2 cellular contexts compared by ENCODE assay signal in genomic region chr5:135887881-135888614, GRCh38.
TF ChIP-seq lines count a peak whose summit lies in the region.

No MANE protein-coding gene starts in this region.

TF ChIP-seq in HepG2, 621 proteins besides CTCF, POLR2A, EP300 and RAD21 (continues in another document):
- peak; percentile 32; the same call in 1 of the 2 replicates for TF ChIP-seq CREB1 (IDR thresholded peaks at IDR 0.05)
- no peak for TF ChIP-seq CREB1 (CRISPR knock-in tag; IDR thresholded peaks at IDR 0.05)
- TF ChIP-seq, protein P1, sequence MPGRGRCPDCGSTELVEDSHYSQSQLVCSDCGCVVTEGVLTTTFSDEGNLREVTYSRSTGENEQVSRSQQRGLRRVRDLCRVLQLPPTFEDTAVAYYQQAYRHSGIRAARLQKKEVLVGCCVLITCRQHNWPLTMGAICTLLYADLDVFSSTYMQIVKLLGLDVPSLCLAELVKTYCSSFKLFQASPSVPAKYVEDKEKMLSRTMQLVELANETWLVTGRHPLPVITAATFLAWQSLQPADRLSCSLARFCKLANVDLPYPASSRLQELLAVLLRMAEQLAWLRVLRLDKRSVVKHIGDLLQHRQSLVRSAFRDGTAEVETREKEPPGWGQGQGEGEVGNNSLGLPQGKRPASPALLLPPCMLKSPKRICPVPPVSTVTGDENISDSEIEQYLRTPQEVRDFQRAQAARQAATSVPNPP (CRISPR knock-in tag; IDR thresholded peaks at IDR 0.05), result no peak
- TF ChIP-seq HNF4A (CRISPR knock-in tag; IDR thresholded peaks at IDR 0.05), result peak; percentile 32; the same call in 1 of the 2 replicates
- no peak for TF ChIP-seq JUN (CRISPR knock-in tag; IDR thresholded peaks at IDR 0.05)
- TF ChIP-seq ZNF124 (CRISPR knock-in tag; IDR thresholded peaks at IDR 0.05), result no peak
- 0 out of 2 replicates have a peak, but pooled peaks have one; percentile 72 for TF ChIP-seq WIZ (CRISPR knock-in tag; IDR thresholded peaks at IDR 0.05)
- TF ChIP-seq IKZF1 (IDR thresholded peaks at IDR 0.05), result no peak
- TF ChIP-seq GLMP (CRISPR knock-in tag; IDR thresholded peaks at IDR 0.05; ENCODE audit: borderline replicate concordance), result no peak
- TF ChIP-seq, protein P2, sequence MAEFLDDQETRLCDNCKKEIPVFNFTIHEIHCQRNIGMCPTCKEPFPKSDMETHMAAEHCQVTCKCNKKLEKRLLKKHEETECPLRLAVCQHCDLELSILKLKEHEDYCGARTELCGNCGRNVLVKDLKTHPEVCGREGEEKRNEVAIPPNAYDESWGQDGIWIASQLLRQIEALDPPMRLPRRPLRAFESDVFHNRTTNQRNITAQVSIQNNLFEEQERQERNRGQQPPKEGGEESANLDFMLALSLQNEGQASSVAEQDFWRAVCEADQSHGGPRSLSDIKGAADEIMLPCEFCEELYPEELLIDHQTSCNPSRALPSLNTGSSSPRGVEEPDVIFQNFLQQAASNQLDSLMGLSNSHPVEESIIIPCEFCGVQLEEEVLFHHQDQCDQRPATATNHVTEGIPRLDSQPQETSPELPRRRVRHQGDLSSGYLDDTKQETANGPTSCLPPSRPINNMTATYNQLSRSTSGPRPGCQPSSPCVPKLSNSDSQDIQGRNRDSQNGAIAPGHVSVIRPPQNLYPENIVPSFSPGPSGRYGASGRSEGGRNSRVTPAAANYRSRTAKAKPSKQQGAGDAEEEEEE (CRISPR knock-in tag; IDR thresholded peaks at IDR 0.05; ENCODE audit: borderline replicate concordance), result peak; percentile 55; the same call in 1 of the 2 replicates
- 0 out of 2 replicates have a peak, but pooled peaks have one; percentile 62 for TF ChIP-seq IRF9 (CRISPR knock-in tag; IDR thresholded peaks at IDR 0.05; ENCODE audit: borderline replicate concordance)
- peak; percentile 5; the same call in 1 of the 2 replicates for TF ChIP-seq TFAP4 (IDR thresholded peaks at IDR 0.05; ENCODE audit: borderline replicate concordance, low read depth)
- TF ChIP-seq CCDC6 (CRISPR knock-in tag; IDR thresholded peaks at IDR 0.05), result peak; percentile 61; the same call in 1 of the 2 replicates
- TF ChIP-seq, protein P3, sequence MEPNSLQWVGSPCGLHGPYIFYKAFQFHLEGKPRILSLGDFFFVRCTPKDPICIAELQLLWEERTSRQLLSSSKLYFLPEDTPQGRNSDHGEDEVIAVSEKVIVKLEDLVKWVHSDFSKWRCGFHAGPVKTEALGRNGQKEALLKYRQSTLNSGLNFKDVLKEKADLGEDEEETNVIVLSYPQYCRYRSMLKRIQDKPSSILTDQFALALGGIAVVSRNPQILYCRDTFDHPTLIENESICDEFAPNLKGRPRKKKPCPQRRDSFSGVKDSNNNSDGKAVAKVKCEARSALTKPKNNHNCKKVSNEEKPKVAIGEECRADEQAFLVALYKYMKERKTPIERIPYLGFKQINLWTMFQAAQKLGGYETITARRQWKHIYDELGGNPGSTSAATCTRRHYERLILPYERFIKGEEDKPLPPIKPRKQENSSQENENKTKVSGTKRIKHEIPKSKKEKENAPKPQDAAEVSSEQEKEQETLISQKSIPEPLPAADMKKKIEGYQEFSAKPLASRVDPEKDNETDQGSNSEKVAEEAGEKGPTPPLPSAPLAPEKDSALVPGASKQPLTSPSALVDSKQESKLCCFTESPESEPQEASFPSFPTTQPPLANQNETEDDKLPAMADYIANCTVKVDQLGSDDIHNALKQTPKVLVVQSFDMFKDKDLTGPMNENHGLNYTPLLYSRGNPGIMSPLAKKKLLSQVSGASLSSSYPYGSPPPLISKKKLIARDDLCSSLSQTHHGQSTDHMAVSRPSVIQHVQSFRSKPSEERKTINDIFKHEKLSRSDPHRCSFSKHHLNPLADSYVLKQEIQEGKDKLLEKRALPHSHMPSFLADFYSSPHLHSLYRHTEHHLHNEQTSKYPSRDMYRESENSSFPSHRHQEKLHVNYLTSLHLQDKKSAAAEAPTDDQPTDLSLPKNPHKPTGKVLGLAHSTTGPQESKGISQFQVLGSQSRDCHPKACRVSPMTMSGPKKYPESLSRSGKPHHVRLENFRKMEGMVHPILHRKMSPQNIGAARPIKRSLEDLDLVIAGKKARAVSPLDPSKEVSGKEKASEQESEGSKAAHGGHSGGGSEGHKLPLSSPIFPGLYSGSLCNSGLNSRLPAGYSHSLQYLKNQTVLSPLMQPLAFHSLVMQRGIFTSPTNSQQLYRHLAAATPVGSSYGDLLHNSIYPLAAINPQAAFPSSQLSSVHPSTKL (CRISPR knock-in tag; IDR thresholded peaks at IDR 0.05), result peak; percentile 36; the same call in 1 of the 2 replicates
- TF ChIP-seq ETS1 (CRISPR knock-in tag; IDR thresholded peaks at IDR 0.05), result no peak

TF ChIP-seq in WTC11, 78 proteins besides CTCF, POLR2A, EP300 and RAD21:
- TF ChIP-seq PRDM15 (CRISPR knock-in tag; IDR thresholded peaks at IDR 0.05), result peak; percentile 86
- TF ChIP-seq, protein P4, sequence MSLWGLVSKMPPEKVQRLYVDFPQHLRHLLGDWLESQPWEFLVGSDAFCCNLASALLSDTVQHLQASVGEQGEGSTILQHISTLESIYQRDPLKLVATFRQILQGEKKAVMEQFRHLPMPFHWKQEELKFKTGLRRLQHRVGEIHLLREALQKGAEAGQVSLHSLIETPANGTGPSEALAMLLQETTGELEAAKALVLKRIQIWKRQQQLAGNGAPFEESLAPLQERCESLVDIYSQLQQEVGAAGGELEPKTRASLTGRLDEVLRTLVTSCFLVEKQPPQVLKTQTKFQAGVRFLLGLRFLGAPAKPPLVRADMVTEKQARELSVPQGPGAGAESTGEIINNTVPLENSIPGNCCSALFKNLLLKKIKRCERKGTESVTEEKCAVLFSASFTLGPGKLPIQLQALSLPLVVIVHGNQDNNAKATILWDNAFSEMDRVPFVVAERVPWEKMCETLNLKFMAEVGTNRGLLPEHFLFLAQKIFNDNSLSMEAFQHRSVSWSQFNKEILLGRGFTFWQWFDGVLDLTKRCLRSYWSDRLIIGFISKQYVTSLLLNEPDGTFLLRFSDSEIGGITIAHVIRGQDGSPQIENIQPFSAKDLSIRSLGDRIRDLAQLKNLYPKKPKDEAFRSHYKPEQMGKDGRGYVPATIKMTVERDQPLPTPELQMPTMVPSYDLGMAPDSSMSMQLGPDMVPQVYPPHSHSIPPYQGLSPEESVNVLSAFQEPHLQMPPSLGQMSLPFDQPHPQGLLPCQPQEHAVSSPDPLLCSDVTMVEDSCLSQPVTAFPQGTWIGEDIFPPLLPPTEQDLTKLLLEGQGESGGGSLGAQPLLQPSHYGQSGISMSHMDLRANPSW (CRISPR knock-in tag; conservative IDR thresholded peaks at IDR 0.05; ENCODE audit: low read depth), result no peak
TF ChIP-seq in WTC11: peak in this region for 1.
